17 cellular contexts compared by ENCODE assay signal in genomic region chr12:46300906-46301305, GRCh38. TPM values are rescaled to one million over a fixed set of nuclear protein-coding genes. Genes with fewer than 3 reads are reported as not detected.
DNase-seq lines count a peak whose midpoint lies in the region; ATAC-seq, FAIRE-seq and TF ChIP-seq lines count a peak whose summit lies in the region.
"Had no signal": no experiment of that assay in that cellular context is flagged by ENCODE, and none has a peak within 500 bp of the region (broad histone marks: within the 10 kb centered on the region; RNA-seq: fewer than 3 reads in every experiment).

No MANE protein-coding gene starts in this region.

- H3K27ac Mint-ChIP-seq in naive thymus-derived CD8-positive, alpha-beta T cell: peak overlapping the region in 4 of 10 donors; percentile 3 to 37 (median 12)
- H3K27ac Mint-ChIP-seq: immature natural killer cell, natural killer cell had no signal

- no peak overlapping the region for H3K9ac ChIP-seq in endothelial cell of umbilical vein (replicated peaks; ENCODE audit: extremely low read depth, insufficient read depth, low read length)

- H3K4me1 ChIP-seq in endothelial cell of umbilical vein (ENCODE audit: control insufficient read depth, extremely low read depth, insufficient read depth, low read length): no peaks in the 10 kb centered on the region
- H3K4me1 ChIP-seq: upper lobe of right lung had no signal

- ATAC-seq in Right ventricle myocardium inferior (peak; percentile 74), HG02973 (IDR thresholded peaks at IDR 0.05; ENCODE audit: unreplicated experiment) (no peak)
- ATAC-seq in naive thymus-derived CD8-positive, alpha-beta T cell: no peak
- ATAC-seq: natural killer cell, upper lobe of right lung had no signal

- H3K27ac ChIP-seq in endothelial cell of umbilical vein (ENCODE audit: insufficient read depth, low read depth, low read length): no peak overlapping the region
- H3K27ac ChIP-seq: upper lobe of right lung, VCaP had no signal

- H3K27me3 Mint-ChIP-seq in naive thymus-derived CD8-positive, alpha-beta T cell: no peaks in the 10 kb centered on the region

- no peak for TF ChIP-seq CTCF in endothelial cell of umbilical vein (IDR thresholded peaks at IDR 0.05; ENCODE audit: extremely low read depth in 1 of 2, insufficient read depth in 1 of 2, low read depth in 1 of 2, low read length in 2 of 2)
- TF ChIP-seq CTCF in GM10248 (IDR thresholded peaks at IDR 0.05; ENCODE audit: control extremely low read depth, extremely low read depth, low read depth, missing control alignments): no peak

- H3K4me3 ChIP-seq in endothelial cell of umbilical vein (replicated peaks in 1 of 3; ENCODE audit: insufficient read depth in 1 of 3, low read depth in 1 of 3, low read length in 3 of 3): no peak overlapping the region
- H3K4me3 ChIP-seq: smooth muscle cell, upper lobe of right lung had no signal

- no peaks in the 10 kb centered on the region for H3K9me3 ChIP-seq in endothelial cell of umbilical vein (replicated peaks; ENCODE audit: control insufficient read depth, insufficient read depth, low read length)
- H3K9me3 ChIP-seq: upper lobe of right lung had no signal

- CTCF ChIA-PET in endothelial cell of umbilical vein (lab: Charles Lee) (interaction anchor here (5.0 kb wide), 1 partner anchor 176 kb away, joined by 48 read pairs; no protein-coding TSS in a partner anchor), GM10248 (lab: Yijun Ruan, JAX) (interaction anchor here (0.8 to 6.1 kb wide), 6 partner anchors 9 to 720 kb away, joined by 3 to 31 read pairs (median 4); no protein-coding TSS in a partner anchor)

- DNase-seq in Right ventricle myocardium inferior (ENCODE audit: missing footprints) (peak; percentile 53), cardiac septum (ENCODE audit: low spot score) (no peak), NCI-H510A treated with DMSO at 0.1 percent for 48 hours (lab: John Stamatoyannopoulos, UW) (peak; percentile 71), endothelial cell of umbilical vein (ENCODE audit: low read depth, low spot score) (peak; percentile 8), smooth muscle cell of the brain vasculature (ENCODE audit: low read depth, low spot score) (peak; percentile 71), GM10248 (ENCODE audit: extremely low spot score) (no peak)
- no peak for DNase-seq in naive thymus-derived CD8-positive, alpha-beta T cell
- DNase-seq: erythroblast, immature natural killer cell, natural killer cell, NCI-H1436 treated with DMSO at 0.1 percent for 48 hours, upper lobe of right lung had no signal

- peaks cover 18 to 33% (median 23%) of the 10 kb centered on the region in 4 donors for H3K4me1 Mint-ChIP-seq in naive thymus-derived CD8-positive, alpha-beta T cell

- H3K36me3 Mint-ChIP-seq in naive thymus-derived CD8-positive, alpha-beta T cell: no peaks in the 10 kb centered on the region
- H3K36me3 Mint-ChIP-seq: brain, immature natural killer cell, natural killer cell had no signal

- no peaks in the 10 kb centered on the region for H3K79me2 ChIP-seq in endothelial cell of umbilical vein (ENCODE audit: control insufficient read depth, insufficient read depth, low read length)

- no peaks in the 10 kb centered on the region for H3K36me3 ChIP-seq in endothelial cell of umbilical vein (ENCODE audit: control insufficient read depth in 2 of 2, extremely low read depth in 1 of 2, insufficient read depth in 2 of 2, low read length in 2 of 2)
- H3K36me3 ChIP-seq: upper lobe of right lung had no signal

- no peaks in the 10 kb centered on the region for H3K9me1 ChIP-seq in endothelial cell of umbilical vein (replicated peaks; ENCODE audit: control insufficient read depth, extremely low read depth, insufficient read depth, low read length)

- H3K27me3 ChIP-seq in endothelial cell of umbilical vein (ENCODE audit: control insufficient read depth in 2 of 2, insufficient read depth in 2 of 2, low read length in 2 of 2): peaks cover 8 to 12% of the 10 kb centered on the region in 2 experiments
- H3K27me3 ChIP-seq: upper lobe of right lung had no signal

- no peak for FAIRE-seq in endothelial cell of umbilical vein (lab: Jason Lieb, UNC)
- FAIRE-seq: RCC 7860 had no signal

- no peak overlapping the region for H3K4me2 ChIP-seq in endothelial cell of umbilical vein (ENCODE audit: insufficient read depth, low read length)
- H3K4me2 ChIP-seq: smooth muscle cell had no signal

- no peak overlapping the region for H3K4me3 Mint-ChIP-seq in naive thymus-derived CD8-positive, alpha-beta T cell
- H3K4me3 Mint-ChIP-seq: brain, immature natural killer cell, natural killer cell had no signal

- no peaks in the 10 kb centered on the region for H4K20me1 ChIP-seq in endothelial cell of umbilical vein (replicated peaks; ENCODE audit: control insufficient read depth, extremely low read depth, insufficient read depth, low read length)

- intact Hi-C loops in Right ventricle myocardium inferior (cut with DNase I): no loop called here
- intact Hi-C loops in cardiac septum (cut with DNase I): loop anchor here (10.0 kb wide), 1 partner anchor 176 kb away; no protein-coding TSS in a partner anchor
- intact Hi-C loops in endothelial cell of umbilical vein (cut with micrococcal nuclease): loop anchor here (5.0 kb wide), 1 partner anchor 79 kb away; no protein-coding TSS in a partner anchor

- dilution Hi-C loops in endothelial cell of umbilical vein (cut with MboI; ENCODE audit: extremely low pct_ligation_motif_present, low sequenced_read_pairs): no loop called here

- H3K9me3 Mint-ChIP-seq in naive thymus-derived CD8-positive, alpha-beta T cell: no peaks in the 10 kb centered on the region
- H3K9me3 Mint-ChIP-seq: immature natural killer cell, natural killer cell had no signal

- POLR2A ChIA-PET in endothelial cell of umbilical vein (lab: Charles Lee): no interaction called here
- POLR2A ChIA-PET in naive thymus-derived CD8-positive, alpha-beta T cell (lab: Charles Lee): interaction anchor here (0.8 to 6.1 kb wide), 4 partner anchors 31 to 310 kb away, joined by 3 to 50 read pairs (median 4); partner anchors contain the start of genes SCAF11 and SLC38A1
- POLR2A ChIA-PET in GM10248 (lab: Yijun Ruan, JAX): no interaction called here

- TF ChIP-seq POLR2A in endothelial cell of umbilical vein (IDR thresholded peaks at IDR 0.05; ENCODE audit: low read depth, low read length): no peak

- no peak overlapping the region for H2AFZ ChIP-seq in endothelial cell of umbilical vein (ENCODE audit: low read depth, low read length)

- BruUV-seq in endothelial cell of umbilical vein (replicated peaks; lab: Mats Ljungman, UMichigan): no TSS peak

TF ChIP-seq in endothelial cell of umbilical vein, 7 proteins besides CTCF, POLR2A, EP300 and RAD21:
- no peak for TF ChIP-seq JUN (IDR thresholded peaks at IDR 0.05; ENCODE audit: borderline replicate concordance, insufficient read depth, insufficient read length, low read depth)
- no peak for TF ChIP-seq EZH2 (IDR thresholded peaks at IDR 0.05; ENCODE audit: borderline replicate concordance, low read depth, low read length, severe bottlenecking)
- TF ChIP-seq MYC (IDR thresholded peaks at IDR 0.05; ENCODE audit: low read depth, low read length): no peak
- TF ChIP-seq GATA2 (IDR thresholded peaks at IDR 0.05; ENCODE audit: insufficient read depth, insufficient read length, low read depth, low read length): no peak

RNA-seq across cellular contexts. Expression of gene SLC38A1, which starts 32.1 kb away (rescaled TPM):
- 140 TPM for total RNA-seq in Right ventricle myocardium inferior
- total RNA-seq in cardiac septum: 64.4 TPM
- 81.0 and 86.4 TPM in 2 replicates for total RNA-seq in endothelial cell of umbilical vein
- 17.2 and 23.6 TPM in 2 replicates for polyA plus RNA-seq in endothelial cell of umbilical vein
- polyA plus RNA-seq in endothelial cell of umbilical vein (2011; cell fraction: cytosol; rRNA removed): 16.7 TPM in 2 replicates
- polyA plus RNA-seq in endothelial cell of umbilical vein (2011; cell fraction: nucleus; rRNA removed): 30.9 and 38.9 TPM in 2 replicates
- polyA plus RNA-seq in endothelial cell of umbilical vein (2012): 56.7 and 79.2 TPM in 2 replicates
- polyA minus RNA-seq in endothelial cell of umbilical vein: 76.5 and 103 TPM in 2 replicates
- 212 TPM for polyA minus RNA-seq in endothelial cell of umbilical vein (2011; cell fraction: cytosol; rRNA and poly(A)+ RNA removed)
- polyA minus RNA-seq in endothelial cell of umbilical vein (2011; cell fraction: nucleus; rRNA and poly(A)+ RNA removed): 70.3 and 93.2 TPM in 2 replicates
- total RNA-seq in naive thymus-derived CD8-positive, alpha-beta T cell: 100 to 1,000 TPM; 323 to 343 TPM
- polyA plus RNA-seq in naive thymus-derived CD8-positive, alpha-beta T cell: 100 to 1,000 TPM; 255 to 308 (median 264) TPM

Comparison
In these comparisons a context has a peak if more than half of its experiments do, and no peak if none do; other contexts are left out.
1. DNase-seq: peak in Right ventricle myocardium inferior (single experiment), NCI-H510A treated with DMSO at 0.1 percent for 48 hours (single experiment), endothelial cell of umbilical vein (single experiment) and smooth muscle cell of the brain vasculature (single experiment); none in cardiac septum (single experiment), naive thymus-derived CD8-positive, alpha-beta T cell (0 of 10) and GM10248 (single experiment).